Comparison of ENCODE assay signal across 1 cellular context in the genomic region with DNA sequence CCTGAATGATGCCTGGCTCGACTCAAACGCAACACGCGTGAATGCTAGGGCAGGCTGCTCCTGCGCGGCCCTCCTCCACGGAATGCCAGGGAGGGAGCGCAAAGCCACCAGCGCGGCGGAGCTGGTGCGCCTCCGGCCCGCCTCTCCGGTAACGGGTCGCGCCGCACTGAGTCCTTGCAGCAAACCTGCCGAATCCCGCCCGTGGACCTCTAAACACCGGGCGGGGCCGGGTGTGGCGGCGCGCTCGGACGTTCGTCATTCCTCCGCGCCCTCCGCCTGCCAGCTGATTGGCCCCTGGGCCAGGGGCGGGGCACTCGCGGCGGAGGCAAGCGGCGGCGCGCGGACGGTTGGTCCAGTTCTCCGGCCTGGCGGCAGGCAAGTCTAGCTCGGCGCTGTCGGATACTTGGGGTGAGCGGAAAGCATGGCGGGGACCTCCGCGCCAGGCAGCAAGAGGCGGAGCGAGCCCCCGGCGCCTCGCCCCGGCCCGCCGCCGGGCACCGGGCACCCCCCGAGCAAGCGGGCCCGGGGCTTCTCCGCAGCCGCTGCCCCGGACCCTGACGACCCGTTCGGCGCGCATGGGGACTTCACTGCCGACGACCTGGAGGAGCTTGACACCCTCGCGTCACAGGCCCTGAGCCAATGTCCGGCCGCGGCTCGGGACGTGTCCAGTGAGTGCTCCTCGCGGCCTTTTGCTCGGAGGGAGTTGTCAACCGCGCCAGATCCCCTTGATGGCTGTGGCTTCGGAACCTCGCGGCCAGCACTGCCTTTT.
TF ChIP-seq lines count a peak whose summit lies in the region.

A gene (plus strand): TSS at position 313 of the 769 bp plus-strand sequence. CDS start 109 bp downstream, at position 422.

TF ChIP-seq in GM12878, 131 proteins besides CTCF, POLR2A, EP300 and RAD21 (continued from another document):
- TF ChIP-seq CBFB (IDR thresholded peaks at IDR 0.05; ENCODE audit: low read depth) (peak; percentile 68; the same call in 1 of the 2 replicates), CREM (IDR thresholded peaks at IDR 0.05; ENCODE audit: low read depth) (peak; percentile 99), BHLHE40 (IDR thresholded peaks at IDR 0.05; ENCODE audit: borderline replicate concordance in 1 of 2, low read depth in 2 of 2, low read length in 1 of 2) (peak in 1 of 2 experiments; percentile 68; a peak in 2 of 4 replicates), NFIC (IDR thresholded peaks at IDR 0.05; ENCODE audit: low read depth, low read length) (no peak), CHD2 (IDR thresholded peaks at IDR 0.05; ENCODE audit: borderline replicate concordance, low read depth, low read length) (peak; percentile 80), SIN3A (IDR thresholded peaks at IDR 0.05; ENCODE audit: low read depth, low read length) (peak; percentile 94), NBN (IDR thresholded peaks at IDR 0.05) (peak; percentile 68; the same call in 1 of the 2 replicates), YY1 (IDR thresholded peaks at IDR 0.05; ENCODE audit: low read depth, low read length) (peak; percentile 70; the same call in 1 of the 2 replicates), RUNX3 (IDR thresholded peaks at IDR 0.05; ENCODE audit: low read length) (0 out of 2 replicates have a peak, but pooled peaks have one; percentile 17), GABPA (IDR thresholded peaks at IDR 0.05; ENCODE audit: low read depth) (0 out of 2 replicates have a peak, but pooled peaks have one; percentile 50), SMARCA5 (IDR thresholded peaks at IDR 0.05) (peak; percentile 83; the same call in 1 of the 2 replicates), HCFC1 (IDR thresholded peaks at IDR 0.05; ENCODE audit: low read length) (peak; percentile 77), KLF5 (IDR thresholded peaks at IDR 0.05; ENCODE audit: partially characterized antibody) (peak; percentile 41), RELA (IDR thresholded peaks at IDR 0.05; ENCODE audit: borderline replicate concordance, partially characterized antibody) (peak; percentile 61), SRF (IDR thresholded peaks at IDR 0.05; ENCODE audit: low read depth in 2 of 2, low read length in 2 of 2) (peak; percentile 52 to 90; a peak in 3 of 4 replicates), TARDBP (IDR thresholded peaks at IDR 0.05; ENCODE audit: borderline replicate concordance) (no peak), MXI1 (IDR thresholded peaks at IDR 0.05; ENCODE audit: low read depth, low read length) (peak; percentile 95), TAF1 (IDR thresholded peaks at IDR 0.05; ENCODE audit: borderline replicate concordance, low read depth, low read length) (peak; percentile 94)
- TF ChIP-seq, protein P1, sequence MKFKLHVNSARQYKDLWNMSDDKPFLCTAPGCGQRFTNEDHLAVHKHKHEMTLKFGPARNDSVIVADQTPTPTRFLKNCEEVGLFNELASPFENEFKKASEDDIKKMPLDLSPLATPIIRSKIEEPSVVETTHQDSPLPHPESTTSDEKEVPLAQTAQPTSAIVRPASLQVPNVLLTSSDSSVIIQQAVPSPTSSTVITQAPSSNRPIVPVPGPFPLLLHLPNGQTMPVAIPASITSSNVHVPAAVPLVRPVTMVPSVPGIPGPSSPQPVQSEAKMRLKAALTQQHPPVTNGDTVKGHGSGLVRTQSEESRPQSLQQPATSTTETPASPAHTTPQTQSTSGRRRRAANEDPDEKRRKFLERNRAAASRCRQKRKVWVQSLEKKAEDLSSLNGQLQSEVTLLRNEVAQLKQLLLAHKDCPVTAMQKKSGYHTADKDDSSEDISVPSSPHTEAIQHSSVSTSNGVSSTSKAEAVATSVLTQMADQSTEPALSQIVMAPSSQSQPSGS (IDR thresholded peaks at IDR 0.05; ENCODE audit: low read length) = no peak
- TF ChIP-seq, protein P2, sequence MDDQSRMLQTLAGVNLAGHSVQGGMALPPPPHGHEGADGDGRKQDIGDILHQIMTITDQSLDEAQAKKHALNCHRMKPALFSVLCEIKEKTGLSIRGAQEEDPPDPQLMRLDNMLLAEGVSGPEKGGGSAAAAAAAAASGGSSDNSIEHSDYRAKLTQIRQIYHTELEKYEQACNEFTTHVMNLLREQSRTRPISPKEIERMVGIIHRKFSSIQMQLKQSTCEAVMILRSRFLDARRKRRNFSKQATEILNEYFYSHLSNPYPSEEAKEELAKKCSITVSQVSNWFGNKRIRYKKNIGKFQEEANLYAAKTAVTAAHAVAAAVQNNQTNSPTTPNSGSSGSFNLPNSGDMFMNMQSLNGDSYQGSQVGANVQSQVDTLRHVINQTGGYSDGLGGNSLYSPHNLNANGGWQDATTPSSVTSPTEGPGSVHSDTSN (IDR thresholded peaks at IDR 0.05; ENCODE audit: insufficient replicate concordance, low read depth, low read length) = peak; percentile 64
- TF ChIP-seq, protein P3, sequence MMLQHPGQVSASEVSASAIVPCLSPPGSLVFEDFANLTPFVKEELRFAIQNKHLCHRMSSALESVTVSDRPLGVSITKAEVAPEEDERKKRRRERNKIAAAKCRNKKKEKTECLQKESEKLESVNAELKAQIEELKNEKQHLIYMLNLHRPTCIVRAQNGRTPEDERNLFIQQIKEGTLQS (IDR thresholded peaks at IDR 0.05; ENCODE audit: borderline replicate concordance, extremely low read depth, low read depth, low read length) = peak; percentile 85; the same call in 1 of the 2 replicates
TF ChIP-seq in GM12878: peak in this region for 49.
